ENCODE assay signal across 8 cellular contexts in genomic region chr15:46685096-46685495, GRCh38.
"Had no signal": no experiment of that assay in that cellular context is flagged by ENCODE, and none has a peak within 500 bp of the region (broad histone marks: within the 10 kb centered on the region; RNA-seq: fewer than 3 reads in every experiment).

No MANE protein-coding gene starts in this region.

- DNase-seq: GM23248, GOT3, H9, HCEC 1CT, KBM-7 had no signal

- H3K9ac ChIP-seq: GM23248, KMS-11 had no signal

- FAIRE-seq: H54, HTR-8/SVneo had no signal

- H3K27ac ChIP-seq: GM23248, KMS-11 had no signal

- H2AFZ ChIP-seq: GM23248 had no signal

- H3K4me2 ChIP-seq: KMS-11 had no signal

- H3K4me3 ChIP-seq: GM23248 had no signal
